In genomic region chr7:139725843-139726484, GRCh38 we compare ENCODE assay signal across 9 cellular contexts. TPM values are rescaled to one million over a fixed set of nuclear protein-coding genes. Genes with fewer than 3 reads are reported as not detected.
DNase-seq lines count a peak whose midpoint lies in the region; ATAC-seq and TF ChIP-seq lines count a peak whose summit lies in the region.
"Had no signal": no experiment of that assay in that cellular context is flagged by ENCODE, and none has a peak within 500 bp of the region (broad histone marks: within the 10 kb centered on the region; RNA-seq: fewer than 3 reads in every experiment).

No MANE protein-coding gene starts in this region.

- H3K36me3 ChIP-seq in lower lobe of right lung (no peaks in the 10 kb centered on the region), upper lobe of left lung (no peaks in the 10 kb centered on the region), MM.1S (replicated peaks; ENCODE audit: insufficient read depth, low read length) (no peaks in the 10 kb centered on the region)

- no peaks in the 10 kb centered on the region for H3K9me2 ChIP-seq in MM.1S (replicated peaks; ENCODE audit: insufficient read depth, low read length)

- no peak overlapping the region for H3K4me3 ChIP-seq in right cardiac atrium (ENCODE audit: low read length)
- H3K4me3 ChIP-seq in lower lobe of right lung, result no peak overlapping the region
- H3K4me3 ChIP-seq in upper lobe of left lung, result no peak overlapping the region
- H3K4me3 ChIP-seq in MM.1S (ENCODE audit: low read length), result no peak overlapping the region

- peaks cover 6% of the 10 kb centered on the region; the same call in 1 of the 2 replicates for H3F3A ChIP-seq in MM.1S (ENCODE audit: insufficient read depth, low read length)

- no peak for TF ChIP-seq CTCF in VCaP (conservative IDR thresholded peaks at IDR 0.05)
- TF ChIP-seq CTCF in lower lobe of right lung (IDR thresholded peaks at IDR 0.05), result no peak
- no peak for TF ChIP-seq CTCF in upper lobe of left lung (IDR thresholded peaks at IDR 0.05)
- TF ChIP-seq CTCF in MM.1S (IDR thresholded peaks at IDR 0.05; ENCODE audit: low read length), result no peak

- WGBS in right cardiac atrium, result 62% methylated on average over 6 of the region's 6 CpGs
- WGBS in upper lobe of left lung, 2 donors, result 68 to 70% methylated on average over 6 of the region's 6 CpGs

- peaks cover 90% of the 10 kb centered on the region for H3K79me2 ChIP-seq in MM.1S (ENCODE audit: low read length)

- intact Hi-C loops in right cardiac atrium (cut with DNase I), result no loop called here
- intact Hi-C loops in left ventricle myocardium superior (cut with micrococcal nuclease), result no loop called here
- intact Hi-C loops in lower lobe of right lung (cut with DNase I), result no loop called here

- no peak for TF ChIP-seq POLR2A in upper lobe of left lung (IDR thresholded peaks at IDR 0.05)

- H3K27me3 ChIP-seq in right cardiac atrium (ENCODE audit: control insufficient read depth, insufficient read depth), result no peaks in the 10 kb centered on the region
- no peaks in the 10 kb centered on the region for H3K27me3 ChIP-seq in lower lobe of right lung (ENCODE audit: low read depth)
- no peaks in the 10 kb centered on the region for H3K27me3 ChIP-seq in upper lobe of left lung
- H3K27me3 ChIP-seq in MM.1S (replicated peaks; ENCODE audit: insufficient read depth, low read length), result no peaks in the 10 kb centered on the region

- ATAC-seq in right cardiac atrium, result no peak
- ATAC-seq in left ventricle myocardium superior, result no peak
- ATAC-seq in lower lobe of right lung, result peak; percentile 25 to 36
- ATAC-seq in upper lobe of left lung (ENCODE audit: low FRiP score in 2 of 2), result peak in 1 of 2 donors; percentile 35
- ATAC-seq in HG02884 (IDR thresholded peaks at IDR 0.05; ENCODE audit: unreplicated experiment), result no peak

- H3K4me2 ChIP-seq in MM.1S (ENCODE audit: low read depth, low read length), result no peak overlapping the region

- peak overlapping the region; percentile 72 for H3K27ac ChIP-seq in right cardiac atrium (ENCODE audit: low read length)
- peak overlapping the region; percentile 89 for H3K27ac ChIP-seq in VCaP
- peak overlapping the region; percentile 12 for H3K27ac ChIP-seq in lower lobe of right lung
- H3K27ac ChIP-seq in upper lobe of left lung, result peak overlapping the region; percentile 36 to 85 (median 80)
- H3K27ac ChIP-seq in MM.1S (ENCODE audit: low read length), result no peak overlapping the region; the same call in 1 of the 2 replicates

- peaks cover 28% of the 10 kb centered on the region for H3K4me1 ChIP-seq in right cardiac atrium (ENCODE audit: control insufficient read depth, insufficient read depth, low read length)
- peaks cover 78% of the 10 kb centered on the region for H3K4me1 ChIP-seq in lower lobe of right lung
- peaks cover 70 to 85% (median 75%) of the 10 kb centered on the region in 4 donors for H3K4me1 ChIP-seq in upper lobe of left lung
- H3K4me1 ChIP-seq in MM.1S (ENCODE audit: low read length), result peaks cover 18% of the 10 kb centered on the region

- TF ChIP-seq EP300 in upper lobe of left lung (IDR thresholded peaks at IDR 0.05), result no peak

- H3K9ac ChIP-seq in MM.1S (ENCODE audit: low read length), result no peak overlapping the region

- H3K9me3 ChIP-seq in right cardiac atrium (ENCODE audit: control insufficient read depth, low read length) (no peaks in the 10 kb centered on the region), lower lobe of right lung (no peaks in the 10 kb centered on the region), upper lobe of left lung (no peaks in the 10 kb centered on the region), MM.1S (replicated peaks; ENCODE audit: insufficient read depth, low read length) (no peaks in the 10 kb centered on the region)

- no peak for DNase-seq in right cardiac atrium
- no peak for DNase-seq in left ventricle myocardium superior
- DNase-seq in lower lobe of right lung, result no peak
- DNase-seq in upper lobe of left lung, result peak in 1 of 2 donors; percentile 31
- no peak for DNase-seq in SK-N-DZ (ENCODE audit: low spot score)
- no peak for DNase-seq in MM.1S
- DNase-seq: CD8-positive, alpha-beta memory T cell had no signal

- H4K20me1 ChIP-seq in MM.1S (ENCODE audit: insufficient read depth, low read length), result no peaks in the 10 kb centered on the region

- no peak overlapping the region for H2AFZ ChIP-seq in MM.1S (ENCODE audit: low read length)

RNA-seq across cellular contexts. Expression of gene HIPK2, which starts 51.8 kb away (rescaled TPM):
- total RNA-seq in right cardiac atrium (100 to 1,000 TPM in 2 of 4 donors, 10 to 100 TPM in 2; 92.6 to 131 (median 113) TPM), left ventricle myocardium superior (103 TPM), lower lobe of right lung (81.0 TPM), upper lobe of left lung (10 to 100 TPM; 38.6 to 59.6 (median 45.9) TPM)
- polyA plus RNA-seq in right cardiac atrium, result 72.1 TPM
- 6.5 and 7.1 TPM in 2 replicates for polyA plus RNA-seq in SK-N-DZ (2014; cell fraction: cytosol; rRNA removed)
- polyA plus RNA-seq in SK-N-DZ (2014; cell fraction: nucleus; rRNA removed), result 3.4 and 6.1 TPM in 2 replicates

Comparison
In these comparisons a context has a peak if more than half of its experiments do, and no peak if none do; other contexts are left out.
1. ATAC-seq: peak in lower lobe of right lung (2 of 2); none in right cardiac atrium (0 of 2), left ventricle myocardium superior (single experiment) and HG02884 (single experiment).